ENCODE assay signal across 24 cellular contexts in the genomic region with DNA sequence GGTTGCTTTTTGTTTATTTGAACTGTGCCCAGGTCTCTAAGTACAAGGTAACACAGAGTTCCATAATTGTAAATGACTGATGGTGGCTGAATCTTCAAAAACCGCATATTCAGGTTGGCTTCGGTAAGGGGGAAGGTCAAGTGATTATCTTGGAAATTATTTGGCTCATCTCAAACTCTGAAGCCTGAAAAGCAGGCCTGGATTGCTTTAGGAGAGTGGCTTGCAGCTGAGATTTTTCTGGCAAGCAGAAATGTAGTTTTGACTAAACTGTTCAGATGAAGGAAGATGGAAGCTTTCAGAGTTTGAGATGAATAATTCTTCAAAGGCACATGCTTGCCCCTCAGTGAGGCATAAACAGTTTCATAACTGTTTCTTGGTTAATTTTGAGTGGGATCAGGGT.
A peak's percentile ranks its signal among the peaks of the same experiment; 100 is the strongest.
DNase-seq lines count a peak whose midpoint lies in the region; TF ChIP-seq lines count a peak whose summit lies in the region.
"Had no signal": no experiment of that assay in that cellular context is flagged by ENCODE, and none has a peak within 500 bp of the region (broad histone marks: within the 10 kb centered on the region; RNA-seq: fewer than 3 reads in every experiment).

No MANE protein-coding gene starts in this region.

- H3K9me3 ChIP-seq in H9 (ENCODE audit: control insufficient read depth, low read depth, low read length), result no peaks in the 10 kb centered on the region
- H3K9me3 ChIP-seq in smooth muscle cell (replicated peaks; ENCODE audit: low read depth), result no peaks in the 10 kb centered on the region
- H3K9me3 ChIP-seq in right atrium auricular region, result no peaks in the 10 kb centered on the region
- H3K9me3 ChIP-seq: BE2C, BLaER1 had no signal

- H2BK15ac ChIP-seq in H9 (ENCODE audit: low read depth, low read length), result no peak overlapping the region

- DNase-seq in G401 (ENCODE audit: low spot score), result peak; percentile 70
- DNase-seq in H9, result no peak
- peak; percentile 66 for DNase-seq in cerebellar cortex (ENCODE audit: low spot score)
- no peak for DNase-seq in dorsolateral prefrontal cortex
- no peak for DNase-seq in NCI-H1436 (lab: John Stamatoyannopoulos, UW)
- no peak for DNase-seq in smooth muscle cell (lab: John Stamatoyannopoulos, UW; ENCODE audit: unreplicated experiment)
- DNase-seq in right atrium auricular region (ENCODE audit: low spot score), result no peak
- no peak for DNase-seq in activated naive CD4-positive, alpha-beta T cell (lab: John Stamatoyannopoulos, UW)
- DNase-seq: 8988T; ACHN; BE2C; CD4-positive, alpha-beta memory T cell; CD4-positive, CD25-positive, alpha-beta regulatory T cell; CD8-positive, alpha-beta memory T cell; COR-L47; DMS 273 treated with DMSO at 0.1 percent for 48 hours; DMS153; DMS53; DMS79; DND-41; EL; GF-D8 had no signal

- WGBS in H9 (ENCODE audit: extremely low coverage, insufficient read length, low lambda C conversion rate), result no CpG with 5 or more reads among the region's 2 CpGs
- 90% methylated on average over 2 of the region's 2 CpGs for WGBS in smooth muscle cell (ENCODE audit: low lambda C conversion rate)

- H3K4me1 Mint-ChIP-seq in H9, result peaks cover 5 to 7% of the 10 kb centered on the region in 2 experiments; a peak in 1 of 4 replicates
- H3K4me1 Mint-ChIP-seq: CD14-positive monocyte; CD4-positive, alpha-beta memory T cell; CD4-positive, CD25-positive, alpha-beta regulatory T cell; CD8-positive, alpha-beta memory T cell had no signal

- H3K18ac ChIP-seq in H9 (ENCODE audit: insufficient read length, low read depth, low read length), result no peak overlapping the region

- intact Hi-C loops in dorsolateral prefrontal cortex (cut with DNase I), result no loop called here

- H3K27ac ChIP-seq in H9 (ENCODE audit: insufficient read length, low read depth, low read length) (no peak overlapping the region), dorsolateral prefrontal cortex (peak overlapping the region in 33 of 59 donors; percentile 1 to 79 (median 32)), smooth muscle cell (ENCODE audit: low read depth) (no peak overlapping the region), right atrium auricular region (no peak overlapping the region)
- H3K27ac ChIP-seq: BLaER1 had no signal

- H3K27me3 ChIP-seq in H9 (ENCODE audit: insufficient read depth, low read length) (no peaks in the 10 kb centered on the region), dorsolateral prefrontal cortex (no peaks in the 10 kb centered on the region), smooth muscle cell (ENCODE audit: low read depth) (no peaks in the 10 kb centered on the region), right atrium auricular region (no peaks in the 10 kb centered on the region)
- H3K27me3 ChIP-seq: BE2C, BLaER1 had no signal

- H3K4me1 ChIP-seq in H9 (ENCODE audit: insufficient read depth, low read length) (no peaks in the 10 kb centered on the region), smooth muscle cell (ENCODE audit: low read depth) (no peaks in the 10 kb centered on the region), right atrium auricular region (no peaks in the 10 kb centered on the region)
- H3K4me1 ChIP-seq: BE2C, BLaER1 had no signal

- in situ Hi-C loops in G401 (cut with HindIII; ENCODE audit: low sequenced_read_pairs), result no loop called here

- H3K36me3 ChIP-seq in smooth muscle cell (ENCODE audit: low read depth) (no peaks in the 10 kb centered on the region), right atrium auricular region (no peaks in the 10 kb centered on the region)
- H3K36me3 ChIP-seq: BE2C, BLaER1 had no signal

- no peak overlapping the region for H3K23ac ChIP-seq in H9 (ENCODE audit: insufficient read length, low read depth, low read length)

- no peak overlapping the region for H4K5ac ChIP-seq in H9 (ENCODE audit: insufficient read length, low read depth, low read length)

- TF ChIP-seq CTCF in H9 (conservative IDR thresholded peaks at IDR 0.05), result no peak
- TF ChIP-seq CTCF in dorsolateral prefrontal cortex (IDR thresholded peaks at IDR 0.05 in 54 of 56, conservative IDR thresholded peaks at IDR 0.05 in 2 of 56; ENCODE audit: low read depth in 1 of 56, partially characterized antibody in 56 of 56), result no peak
- TF ChIP-seq CTCF in smooth muscle cell (IDR thresholded peaks at IDR 0.05; ENCODE audit: borderline replicate concordance, insufficient read depth, poor library complexity, severe bottlenecking), result no peak
- no peak for TF ChIP-seq CTCF in right atrium auricular region (IDR thresholded peaks at IDR 0.05)

- H3K4ac ChIP-seq in H9 (ENCODE audit: low read depth, low read length), result no peak overlapping the region

- no peak overlapping the region for H2BK12ac ChIP-seq in H9 (ENCODE audit: insufficient read length, low read depth, low read length)

- no peak overlapping the region for H3K14ac ChIP-seq in H9 (ENCODE audit: insufficient read depth, low read length)

- H2AFZ ChIP-seq in H9 (ENCODE audit: low read length), result no peak overlapping the region
- H2AFZ ChIP-seq in smooth muscle cell (ENCODE audit: low read depth), result no peak overlapping the region

- H3K56ac ChIP-seq in H9 (ENCODE audit: insufficient read length, low read depth, low read length), result no peak overlapping the region

- H4K20me1 ChIP-seq in H9 (ENCODE audit: control insufficient read depth, insufficient read depth, insufficient read length), result no peaks in the 10 kb centered on the region
- no peaks in the 10 kb centered on the region for H4K20me1 ChIP-seq in smooth muscle cell (ENCODE audit: low read depth)
- H4K20me1 ChIP-seq: BLaER1 had no signal

- no peaks in the 10 kb centered on the region for H3K36me3 Mint-ChIP-seq in H9 (ENCODE audit: insufficient read depth in 1 of 3, low read depth in 3 of 3)
- H3K36me3 Mint-ChIP-seq: CD14-positive monocyte; CD4-positive, alpha-beta memory T cell; CD4-positive, CD25-positive, alpha-beta regulatory T cell; CD8-positive, alpha-beta memory T cell had no signal

- no peak overlapping the region for H3T11ph ChIP-seq in H9 (ENCODE audit: low read length)

- no peak overlapping the region for H3K4me3 Mint-ChIP-seq in H9
- H3K4me3 Mint-ChIP-seq: CD14-positive monocyte; CD4-positive, alpha-beta memory T cell; CD4-positive, CD25-positive, alpha-beta regulatory T cell; CD8-positive, alpha-beta memory T cell had no signal

- H4K8ac ChIP-seq in H9 (replicated peaks; ENCODE audit: insufficient read length, low read depth, low read length), result no peak overlapping the region

- H3K9me3 Mint-ChIP-seq in H9, result no peaks in the 10 kb centered on the region
- H3K9me3 Mint-ChIP-seq: CD14-positive monocyte; CD4-positive, alpha-beta memory T cell; CD4-positive, CD25-positive, alpha-beta regulatory T cell; CD8-positive, alpha-beta memory T cell had no signal

- no peaks in the 10 kb centered on the region for H3K27me3 Mint-ChIP-seq in H9 (ENCODE audit: low read depth)
- H3K27me3 Mint-ChIP-seq: CD4-positive, alpha-beta memory T cell; CD4-positive, CD25-positive, alpha-beta regulatory T cell; CD8-positive, alpha-beta memory T cell had no signal

- no peak overlapping the region for H2BK5ac ChIP-seq in H9 (ENCODE audit: insufficient read length, low read length)

- H3K79me2 ChIP-seq in H9 (ENCODE audit: insufficient read depth, low read length) (no peaks in the 10 kb centered on the region), smooth muscle cell (ENCODE audit: low read depth) (no peaks in the 10 kb centered on the region)

- no peak overlapping the region for H3K27ac Mint-ChIP-seq in H9
- H3K27ac Mint-ChIP-seq: CD14-positive monocyte; CD4-positive, alpha-beta memory T cell; CD4-positive, CD25-positive, alpha-beta regulatory T cell; CD8-positive, alpha-beta memory T cell had no signal

- no peak overlapping the region for H2AK5ac ChIP-seq in H9 (ENCODE audit: insufficient read length, low read length)

- peak overlapping the region; percentile 55 for H2BK120ac ChIP-seq in H9 (ENCODE audit: low read depth, low read length, poor library complexity, severe bottlenecking)

- H3K23me2 ChIP-seq in H9 (ENCODE audit: insufficient read length, low read depth, low read length, poor library complexity, severe bottlenecking), result no peaks in the 10 kb centered on the region

- H3K4me3 ChIP-seq in dorsolateral prefrontal cortex (no peak overlapping the region), smooth muscle cell (no peak overlapping the region), right atrium auricular region (no peak overlapping the region)
- H3K4me3 ChIP-seq: BLaER1 had no signal

- no peaks in the 10 kb centered on the region for H3K79me1 ChIP-seq in H9 (ENCODE audit: insufficient read depth, low read depth, low read length, poor library complexity, severe bottlenecking)

- H3K9ac ChIP-seq in H9 (ENCODE audit: extremely low read depth, insufficient read length, low read length) (no peak overlapping the region), smooth muscle cell (ENCODE audit: low read depth) (no peak overlapping the region)
- H3K9ac ChIP-seq: BLaER1 had no signal

- no peak overlapping the region for H4K91ac ChIP-seq in H9 (ENCODE audit: insufficient read length, low read depth, low read length)

- no peaks in the 10 kb centered on the region for H3F3A ChIP-seq in smooth muscle cell (ENCODE audit: low read depth)

- H3K4me2 ChIP-seq in H9 (ENCODE audit: insufficient read depth, insufficient read length, low read length), result no peak overlapping the region
- no peak overlapping the region for H3K4me2 ChIP-seq in smooth muscle cell
- H3K4me2 ChIP-seq: BLaER1 had no signal

- no peak overlapping the region for H2BK20ac ChIP-seq in H9 (ENCODE audit: low read depth, low read length, poor library complexity, severe bottlenecking)

Comparison
In these comparisons a context has a peak if more than half of its experiments do, and no peak if none do; other contexts are left out.
1. DNase-seq: peak in G401 (single experiment) and cerebellar cortex (single experiment); none in H9 (single experiment), dorsolateral prefrontal cortex (0 of 10), NCI-H1436 (single experiment), smooth muscle cell (single experiment), right atrium auricular region (single experiment) and activated naive CD4-positive, alpha-beta T cell (0 of 4).
2. H3K27ac ChIP-seq: peak in dorsolateral prefrontal cortex (33 of 59); none in H9 (single experiment), smooth muscle cell (single experiment) and right atrium auricular region (0 of 2).